14 cellular contexts compared by ENCODE assay signal in genomic region chr6:133555726-133556125, GRCh38.
DNase-seq lines count a peak whose midpoint lies in the region; ATAC-seq, FAIRE-seq and TF ChIP-seq lines count a peak whose summit lies in the region.
"Had no signal": no experiment of that assay in that cellular context is flagged by ENCODE, and none has a peak within 500 bp of the region (broad histone marks: within the 10 kb centered on the region; RNA-seq: fewer than 3 reads in every experiment).

No MANE protein-coding gene starts in this region.

- no peaks in the 10 kb centered on the region for H3F3A ChIP-seq in PC-9 (ENCODE audit: insufficient read depth, low read depth)

- H3K79me2 ChIP-seq in HepG2 (ENCODE audit: insufficient read depth, low read length) (no peaks in the 10 kb centered on the region), PC-9 (ENCODE audit: low read depth) (no peaks in the 10 kb centered on the region)

- TF ChIP-seq CTCF in HepG2 (CRISPR knock-in tag; IDR thresholded peaks at IDR 0.05) (no peak), right lobe of liver (IDR thresholded peaks at IDR 0.05) (no peak), PC-9 (conservative IDR thresholded peaks at IDR 0.05) (no peak), fibroblast of the aortic adventitia (IDR thresholded peaks at IDR 0.05; ENCODE audit: insufficient read depth, low read length) (no peak)

- FAIRE-seq in HepG2 (lab: Jason Lieb, UNC) = no peak
- FAIRE-seq in urothelium cell line (lab: Jason Lieb, UNC) = no peak
- FAIRE-seq: GM12878, GM18507 had no signal

- TF ChIP-seq RAD21 in HepG2 (CRISPR knock-in tag; IDR thresholded peaks at IDR 0.05) = no peak

- H3K9me2 ChIP-seq in PC-9 (ENCODE audit: insufficient read depth) = no peaks in the 10 kb centered on the region

- H3K4me1 ChIP-seq in HepG2 (ENCODE audit: insufficient read depth, low read length) (no peaks in the 10 kb centered on the region), right lobe of liver (no peaks in the 10 kb centered on the region), PC-9 (replicated peaks; ENCODE audit: insufficient read depth) (no peaks in the 10 kb centered on the region)
- H3K4me1 ChIP-seq: Caco-2 had no signal

- no peak overlapping the region for H3K9ac ChIP-seq in HepG2 (ENCODE audit: insufficient read depth, low read depth, low read length)

- ATAC-seq in HepG2 (no peak), right lobe of liver (no peak)
- ATAC-seq: CD8-positive, alpha-beta T cell; GM12878; GM23338 had no signal

- BruUV-seq in HepG2 (replicated peaks; lab: Mats Ljungman, UMichigan) (no TSS peak), PC-9 (replicated peaks; lab: Mats Ljungman, UMichigan) (no TSS peak)

- H3K36me3 ChIP-seq in HepG2 (replicated peaks in 1 of 2; ENCODE audit: control insufficient read depth in 1 of 2, insufficient read depth in 2 of 2, low read length in 2 of 2) (no peaks in the 10 kb centered on the region), right lobe of liver (no peaks in the 10 kb centered on the region), PC-9 (ENCODE audit: low read depth) (no peaks in the 10 kb centered on the region)

- H2AFZ ChIP-seq in HepG2 (ENCODE audit: low read length) = no peak overlapping the region
- H2AFZ ChIP-seq in PC-9 = 0 out of 2 replicates have a peak overlapping the region, but pooled peaks have one; percentile 6
- H2AFZ ChIP-seq: GM23338 had no signal

- no peaks in the 10 kb centered on the region for H4K20me1 ChIP-seq in HepG2 (ENCODE audit: insufficient read depth, low read length)
- H4K20me1 ChIP-seq in PC-9 (ENCODE audit: insufficient read depth) = no peaks in the 10 kb centered on the region

- H3K27ac ChIP-seq in HepG2 (ENCODE audit: extremely low read length, insufficient read depth, low read length) = no peak overlapping the region
- H3K27ac ChIP-seq in right lobe of liver = no peak overlapping the region
- no peak overlapping the region for H3K27ac ChIP-seq in PC-9

- in situ Hi-C loops in HepG2 (cut with HindIII; ENCODE audit: extremely low pct_ligation_motif_present, low pct_unique_long_range_greater_than_20kb) = loop anchor here (10.0 kb wide), 1 partner anchor 731 kb away; no protein-coding TSS in a partner anchor

- 0% methylated on average over 1 of the region's 1 CpG for WGBS in HepG2 (ENCODE audit: low lambda C conversion rate)
- WGBS in right lobe of liver (ENCODE audit: insufficient coverage, low coverage, low lambda C conversion rate, missing lambda C conversion rate) = 38% methylated on average over 1 of the region's 1 CpG

- H3K9me3 ChIP-seq in HepG2 (ENCODE audit: low read length) = no peaks in the 10 kb centered on the region
- no peaks in the 10 kb centered on the region for H3K9me3 ChIP-seq in right lobe of liver
- peaks cover 5% of the 10 kb centered on the region; the same call in 1 of the 2 replicates for H3K9me3 ChIP-seq in PC-9 (ENCODE audit: insufficient read depth, low read depth)
- H3K9me3 ChIP-seq: Caco-2 had no signal

- H3K27me3 ChIP-seq in HepG2 (ENCODE audit: control insufficient read depth in 1 of 2, insufficient read depth in 2 of 2, low read length in 2 of 2) (no peaks in the 10 kb centered on the region), right lobe of liver (no peaks in the 10 kb centered on the region), PC-9 (ENCODE audit: insufficient read depth, low read depth) (no peaks in the 10 kb centered on the region)

- TF ChIP-seq POLR2A in HepG2 (IDR thresholded peaks at IDR 0.05; ENCODE audit: insufficient read depth in 1 of 2, low read depth in 2 of 2, low read length in 2 of 2) = no peak
- no peak for TF ChIP-seq POLR2A in right lobe of liver (IDR thresholded peaks at IDR 0.05)

- TF ChIP-seq EP300 in HepG2 (IDR thresholded peaks at IDR 0.05; ENCODE audit: low read depth in 2 of 2, low read length in 2 of 2) (no peak), HepG2 (CRISPR knock-in tag; IDR thresholded peaks at IDR 0.05; ENCODE audit: borderline replicate concordance) (no peak)

- POLR2A ChIA-PET in HepG2 (lab: Yijun Ruan, JAX) = no interaction called here
- POLR2A ChIA-PET in PC-9 (lab: Charles Lee; ENCODE audit: unreplicated experiment) = no interaction called here

- DNase-seq in HepG2 (ENCODE audit: low spot score) = no peak
- no peak for DNase-seq in right lobe of liver
- peak; percentile 21 for DNase-seq in M059J (ENCODE audit: low read depth)
- no peak for DNase-seq in PC-9
- DNase-seq in fibroblast of the aortic adventitia (ENCODE audit: low read depth) = peak; percentile 27
- DNase-seq in urothelium cell line (ENCODE audit: low spot score) = no peak
- DNase-seq in central memory CD4-positive, alpha-beta T cell = no peak
- no peak for DNase-seq in AML-193 (lab: John Stamatoyannopoulos, UW)
- DNase-seq: Caco-2; CD8-positive, alpha-beta T cell; H7 had no signal

- H3K4me3 ChIP-seq in HepG2 (replicated peaks in 1 of 3; ENCODE audit: insufficient read depth in 1 of 3, low read depth in 2 of 3, low read length in 3 of 3) (no peak overlapping the region), right lobe of liver (no peak overlapping the region), PC-9 (no peak overlapping the region), fibroblast of the aortic adventitia (ENCODE audit: low read depth, low read length) (no peak overlapping the region)
- H3K4me3 ChIP-seq: GM12878, GM23338 had no signal

- intact Hi-C loops in HepG2 (cut with micrococcal nuclease; ENCODE audit: unreplicated experiment) (no loop called here), right lobe of liver (cut with DNase I) (no loop called here), PC-9 (cut with micrococcal nuclease; ENCODE audit: unreplicated experiment) (no loop called here)

- CTCF ChIA-PET in HepG2 (lab: Yijun Ruan, JAX; ENCODE audit: low intra/inter-chr PET ratio, low total read pairs) (no interaction called here), PC-9 (lab: Charles Lee) (no interaction called here)

- H3K4me2 ChIP-seq in HepG2 (ENCODE audit: low read depth, low read length) (no peak overlapping the region), PC-9 (no peak overlapping the region)
- H3K4me2 ChIP-seq: GM23338 had no signal

TF ChIP-seq in HepG2, 621 proteins besides CTCF, POLR2A, EP300 and RAD21:
- TF ChIP-seq MZF1 (CRISPR knock-in tag; IDR thresholded peaks at IDR 0.05; ENCODE audit: borderline replicate concordance) = no peak
- no peak for TF ChIP-seq EZH2 (conservative IDR thresholded peaks at IDR 0.05; ENCODE audit: low read depth, low read length)
- peak; percentile 87 for TF ChIP-seq MNT (IDR thresholded peaks at IDR 0.05)

Comparison
In these comparisons a context has a peak if more than half of its experiments do, and no peak if none do; other contexts are left out.
1. DNase-seq: peak in M059J (single experiment) and fibroblast of the aortic adventitia (single experiment); none in HepG2 (single experiment), right lobe of liver (0 of 3), PC-9 (0 of 2), urothelium cell line (single experiment), central memory CD4-positive, alpha-beta T cell (single experiment) and AML-193 (0 of 2).